ENCODE assay signal across 16 cellular contexts in genomic region chr3:100359030-100359429, GRCh38. TPM values are rescaled to one million over a fixed set of nuclear protein-coding genes. Genes with fewer than 3 reads are reported as not detected.
A peak's percentile ranks its signal among the peaks of the same experiment; 100 is the strongest.
DNase-seq lines count a peak whose midpoint lies in the region; ATAC-seq and TF ChIP-seq lines count a peak whose summit lies in the region.
"Had no signal": no experiment of that assay in that cellular context is flagged by ENCODE, and none has a peak within 500 bp of the region (broad histone marks: within the 10 kb centered on the region; RNA-seq: fewer than 3 reads in every experiment).

No MANE protein-coding gene starts in this region.

- peaks cover 13 to 19% of the 10 kb centered on the region in 2 donors for H3K36me3 Mint-ChIP-seq in activated naive CD4-positive, alpha-beta T cell treated with anti-CD3 and anti-CD28 coated beads, Interleukin-2, amount 50 U/mL, for 72 hours
- peaks cover 51% of the 10 kb centered on the region for H3K36me3 Mint-ChIP-seq in activated naive CD4-positive, alpha-beta T cell treated with anti-CD3 and anti-CD28 coated beads, Interleukin-2, amount 10 ng/mL, durations not matched to agents 7 days and 5 days
- H3K36me3 Mint-ChIP-seq in activated CD4-positive, alpha-beta memory T cell treated with anti-CD3 and anti-CD28 coated beads, Interleukin-2, amount 10 ng/mL, durations not matched to agents 7 days and 5 days (ENCODE audit: low read depth): peaks cover 45% of the 10 kb centered on the region

- no peaks in the 10 kb centered on the region for H3K27me3 Mint-ChIP-seq in activated naive CD4-positive, alpha-beta T cell treated with anti-CD3 and anti-CD28 coated beads, Interleukin-2, amount 10 ng/mL, durations not matched to agents 7 days and 5 days
- H3K27me3 Mint-ChIP-seq in activated CD4-positive, alpha-beta memory T cell treated with anti-CD3 and anti-CD28 coated beads, Interleukin-2, amount 10 ng/mL, durations not matched to agents 7 days and 5 days: no peaks in the 10 kb centered on the region

- no peak for ATAC-seq in activated naive CD4-positive, alpha-beta T cell treated with anti-CD3 and anti-CD28 coated beads, Interleukin-2, amount 50 U/mL, for 72 hours
- ATAC-seq in right lobe of liver (no peak), HG03457 (IDR thresholded peaks at IDR 0.05; ENCODE audit: unreplicated experiment) (no peak)

- H3K27ac Mint-ChIP-seq in activated naive CD4-positive, alpha-beta T cell treated with anti-CD3 and anti-CD28 coated beads, Interleukin-2, amount 50 U/mL, for 72 hours: peak overlapping the region; percentile 10 to 20
- H3K27ac Mint-ChIP-seq in activated naive CD4-positive, alpha-beta T cell treated with anti-CD3 and anti-CD28 coated beads, Interleukin-2, amount 10 ng/mL, durations not matched to agents 7 days and 5 days: no peak overlapping the region
- no peak overlapping the region for H3K27ac Mint-ChIP-seq in activated CD4-positive, alpha-beta memory T cell treated with anti-CD3 and anti-CD28 coated beads, Interleukin-2, amount 10 ng/mL, durations not matched to agents 7 days and 5 days

- WGBS in right lobe of liver (ENCODE audit: insufficient coverage, low coverage, low lambda C conversion rate, missing lambda C conversion rate): 76% methylated on average over 3 of the region's 3 CpGs

- POLR2A ChIA-PET in OCI-LY7 (lab: Charles Lee): interaction anchor here (1.0 to 1.9 kb wide), 4 partner anchors 9 to 16 kb away, joined by 3 to 8 read pairs (median 4); no protein-coding TSS in a partner anchor
- POLR2A ChIA-PET in activated CD4-positive, alpha-beta memory T cell treated with anti-CD3 and anti-CD28 coated beads, Interleukin-2, amount 10 ng/mL, durations not matched to agents 7 days and 5 days (lab: Charles Lee): interaction anchor here (0.9 kb wide), 1 partner anchor 43 kb away, joined by 3 read pairs; the partner anchor contains the start of genes LNP1 and TOMM70

- no peak for TF ChIP-seq POLR2A in right lobe of liver (IDR thresholded peaks at IDR 0.05)

- TSS peak; percentile 4 for BruUV-seq in OCI-LY7 (replicated peaks; lab: Mats Ljungman, UMichigan)

- no peak for DNase-seq in activated naive CD4-positive, alpha-beta T cell treated with anti-CD3 and anti-CD28 coated beads, Interleukin-2, amount 50 U/mL, for 72 hours (ENCODE audit: low spot score in 2 of 2)
- no peak for DNase-seq in activated naive CD4-positive, alpha-beta T cell treated with anti-CD3 and anti-CD28 coated beads, Interleukin-2, amount 10 ng/mL, durations not matched to agents 7 days and 5 days
- DNase-seq in OCI-LY7 (ENCODE audit: low spot score): no peak
- DNase-seq in right lobe of liver: no peak
- no peak for DNase-seq in activated CD4-positive, alpha-beta memory T cell treated with anti-CD3 and anti-CD28 coated beads, Interleukin-2, amount 10 ng/mL, durations not matched to agents 7 days and 5 days
- no peak for DNase-seq in amygdala (lab: John Stamatoyannopoulos, UW)
- DNase-seq: DMS79 treated with DMSO at 0.1 percent for 48 hours; KG1; NCI-H1105 treated with DMSO at 0.1 percent for 48 hours; NCI-H1694; NCI-H510A; NCI-H748 treated with DMSO at 0.1 percent for 48 hours; NK-92 treated with Interleukin-12 subunit alpha and Interleukin-12 subunit beta, amount 100 ng/mL, for 24 hours; SHP77 had no signal

- H3K9me3 ChIP-seq in OCI-LY7 (ENCODE audit: low read length): no peaks in the 10 kb centered on the region
- no peaks in the 10 kb centered on the region for H3K9me3 ChIP-seq in right lobe of liver

- no peaks in the 10 kb centered on the region for H3K4me1 ChIP-seq in OCI-LY7 (ENCODE audit: insufficient read depth, low read length, poor library complexity, severe bottlenecking)
- peaks cover 0 to 47% (median 4%) of the 10 kb centered on the region in 4 donors for H3K4me1 ChIP-seq in right lobe of liver
- H3K4me1 ChIP-seq: BLaER1 treated with 17β-estradiol and CSF1 and Interleukin-3, amounts not matched to agents 10 nM and 100 nM had no signal

- H3K4me3 Mint-ChIP-seq in activated naive CD4-positive, alpha-beta T cell treated with anti-CD3 and anti-CD28 coated beads, Interleukin-2, amount 10 ng/mL, durations not matched to agents 7 days and 5 days: no peak overlapping the region
- H3K4me3 Mint-ChIP-seq in activated CD4-positive, alpha-beta memory T cell treated with anti-CD3 and anti-CD28 coated beads, Interleukin-2, amount 10 ng/mL, durations not matched to agents 7 days and 5 days: no peak overlapping the region

- H3K27ac ChIP-seq in OCI-LY7 (ENCODE audit: low read depth, low read length, poor library complexity, severe bottlenecking) (no peak overlapping the region), right lobe of liver (peak overlapping the region in 2 of 3 donors; percentile 47 to 64)
- H3K27ac ChIP-seq: BLaER1 treated with 17β-estradiol and CSF1 and Interleukin-3, amounts not matched to agents 10 nM and 100 nM had no signal

- H3K9me3 Mint-ChIP-seq in activated naive CD4-positive, alpha-beta T cell treated with anti-CD3 and anti-CD28 coated beads, Interleukin-2, amount 50 U/mL, for 72 hours: peaks cover 4% of the 10 kb centered on the region in 2 donors
- H3K9me3 Mint-ChIP-seq in activated naive CD4-positive, alpha-beta T cell treated with anti-CD3 and anti-CD28 coated beads, Interleukin-2, amount 10 ng/mL, durations not matched to agents 7 days and 5 days: peaks cover 2% of the 10 kb centered on the region
- peaks cover 3% of the 10 kb centered on the region for H3K9me3 Mint-ChIP-seq in activated CD4-positive, alpha-beta memory T cell treated with anti-CD3 and anti-CD28 coated beads, Interleukin-2, amount 10 ng/mL, durations not matched to agents 7 days and 5 days

- H3K36me3 ChIP-seq in OCI-LY7 (ENCODE audit: insufficient read depth, low read length) (peaks cover 87% of the 10 kb centered on the region), right lobe of liver (peaks cover 0 to 15% (median 8%) of the 10 kb centered on the region in 4 donors)

- H3K4me3 ChIP-seq in OCI-LY7 (ENCODE audit: low read depth, low read length, poor library complexity, severe bottlenecking) (no peak overlapping the region), right lobe of liver (no peak overlapping the region)
- H3K4me3 ChIP-seq: BLaER1 treated with 17β-estradiol and CSF1 and Interleukin-3, amounts not matched to agents 10 nM and 100 nM had no signal

- H3K4me1 Mint-ChIP-seq in activated naive CD4-positive, alpha-beta T cell treated with anti-CD3 and anti-CD28 coated beads, Interleukin-2, amount 10 ng/mL, durations not matched to agents 7 days and 5 days: no peaks in the 10 kb centered on the region
- H3K4me1 Mint-ChIP-seq in activated CD4-positive, alpha-beta memory T cell treated with anti-CD3 and anti-CD28 coated beads, Interleukin-2, amount 10 ng/mL, durations not matched to agents 7 days and 5 days: no peaks in the 10 kb centered on the region

- no peak overlapping the region for H2AFZ ChIP-seq in OCI-LY7 (ENCODE audit: low read length)

- H3K27me3 ChIP-seq in right lobe of liver: no peaks in the 10 kb centered on the region
- H3K27me3 ChIP-seq: BLaER1 treated with 17β-estradiol and CSF1 and Interleukin-3, amounts not matched to agents 10 nM and 100 nM had no signal

- no peaks in the 10 kb centered on the region for H3K79me2 ChIP-seq in OCI-LY7 (ENCODE audit: insufficient read depth, low read depth, low read length)

- intact Hi-C loops in OCI-LY7 (cut with micrococcal nuclease; ENCODE audit: unreplicated experiment) (no loop called here), right lobe of liver (cut with DNase I) (no loop called here)

- TF ChIP-seq CTCF in OCI-LY7 (conservative IDR thresholded peaks at IDR 0.05; ENCODE audit: low read length) (no peak), right lobe of liver (IDR thresholded peaks at IDR 0.05) (no peak)

- no peak overlapping the region for H3K4me2 ChIP-seq in OCI-LY7 (ENCODE audit: low read length)
- H3K4me2 ChIP-seq: BLaER1 treated with 17β-estradiol and CSF1 and Interleukin-3, amounts not matched to agents 10 nM and 100 nM had no signal

- H3K9me2 ChIP-seq in OCI-LY7 (ENCODE audit: insufficient read depth, low read length): no peaks in the 10 kb centered on the region

- H4K20me1 ChIP-seq in OCI-LY7 (ENCODE audit: insufficient read depth, low read length): no peaks in the 10 kb centered on the region
- H4K20me1 ChIP-seq: BLaER1 treated with 17β-estradiol and CSF1 and Interleukin-3, amounts not matched to agents 10 nM and 100 nM had no signal

- CTCF ChIA-PET in activated naive CD4-positive, alpha-beta T cell treated with anti-CD3 and anti-CD28 coated beads, Interleukin-2, amount 10 ng/mL, durations not matched to agents 7 days and 5 days (lab: Charles Lee): interaction anchor here (1.1 to 1.7 kb wide), 2 partner anchors 8 to 24 kb away, joined by 4 read pairs; partner anchors contain the start of gene NIT2
- CTCF ChIA-PET in OCI-LY7 (lab: Charles Lee; ENCODE audit: unreplicated experiment): no interaction called here
- CTCF ChIA-PET in activated CD4-positive, alpha-beta memory T cell treated with anti-CD3 and anti-CD28 coated beads, Interleukin-2, amount 10 ng/mL, durations not matched to agents 7 days and 5 days (lab: Charles Lee): interaction anchor here (0.5 to 0.8 kb wide), 2 partner anchors 44 to 231 kb away, joined by 3 read pairs; no protein-coding TSS in a partner anchor

RNA-seq across cellular contexts. Expression of gene NIT2, which starts 24.5 kb away (rescaled TPM):
- 10 to 100 TPM; 53.5 to 61.0 TPM for total RNA-seq in activated naive CD4-positive, alpha-beta T cell treated with anti-CD3 and anti-CD28 coated beads, Interleukin-2, amount 50 U/mL, for 72 hours
- 25.7 and 34.6 TPM in 2 replicates for total RNA-seq in OCI-LY7 (2014; rRNA removed; shearing (Covaris generic))
- total RNA-seq in OCI-LY7 (2022) (42.1 and 51.1 TPM in 2 replicates), right lobe of liver (100 to 1,000 TPM in 4 of 6 experiments, 10 to 100 TPM in 2; 43.5 to 141 (median 103) TPM)
- 10 to 100 TPM; 36.8 to 38.8 TPM for total RNA-seq in activated CD4-positive, alpha-beta memory T cell treated with anti-CD3 and anti-CD28 coated beads, Interleukin-2, amount 10 ng/mL, durations not matched to agents 7 days and 5 days

RNA-seq across cellular contexts. Expression of gene TOMM70, which starts 41.9 kb away (rescaled TPM):
- 10 to 100 TPM; 47.2 to 52.8 TPM for total RNA-seq in activated naive CD4-positive, alpha-beta T cell treated with anti-CD3 and anti-CD28 coated beads, Interleukin-2, amount 50 U/mL, for 72 hours
- total RNA-seq in OCI-LY7 (2014; rRNA removed; shearing (Covaris generic)): 41.2 and 45.7 TPM in 2 replicates
- total RNA-seq in OCI-LY7 (2022): 54.5 and 54.8 TPM in 2 replicates
- 10 to 100 TPM; 30.2 to 44.9 (median 39.6) TPM for total RNA-seq in right lobe of liver
- 10 to 100 TPM; 37.4 to 38.8 TPM for total RNA-seq in activated CD4-positive, alpha-beta memory T cell treated with anti-CD3 and anti-CD28 coated beads, Interleukin-2, amount 10 ng/mL, durations not matched to agents 7 days and 5 days

RNA-seq across cellular contexts. Expression of gene LNP1, which starts 42.3 kb away (rescaled TPM):
- total RNA-seq in activated naive CD4-positive, alpha-beta T cell treated with anti-CD3 and anti-CD28 coated beads, Interleukin-2, amount 50 U/mL, for 72 hours: 1 to 10 TPM; 1.9 to 2.0 TPM
- total RNA-seq in OCI-LY7 (2014; rRNA removed; shearing (Covaris generic)): 8.8 and 8.9 TPM in 2 replicates
- total RNA-seq in OCI-LY7 (2022): 10.8 and 12.7 TPM in 2 replicates
- 1 to 10 TPM in 5 of 6 experiments, under 1 TPM in 1; 0.89 to 1.9 (median 1.7) TPM for total RNA-seq in right lobe of liver
- total RNA-seq in activated CD4-positive, alpha-beta memory T cell treated with anti-CD3 and anti-CD28 coated beads, Interleukin-2, amount 10 ng/mL, durations not matched to agents 7 days and 5 days: 1 to 10 TPM; 1.9 to 2.4 TPM

Comparison
In these comparisons a context has a peak if more than half of its experiments do, and no peak if none do; other contexts are left out.
1. H3K27ac Mint-ChIP-seq: peak in activated naive CD4-positive, alpha-beta T cell treated with anti-CD3 and anti-CD28 coated beads, Interleukin-2, amount 50 U/mL, for 72 hours (2 of 2); none in activated naive CD4-positive, alpha-beta T cell treated with anti-CD3 and anti-CD28 coated beads, Interleukin-2, amount 10 ng/mL, durations not matched to agents 7 days and 5 days (single experiment) and activated CD4-positive, alpha-beta memory T cell treated with anti-CD3 and anti-CD28 coated beads, Interleukin-2, amount 10 ng/mL, durations not matched to agents 7 days and 5 days (single experiment).